ENCODE assay signal across 8 cellular contexts in genomic region chr17:67629963-67630320, GRCh38.
A peak's percentile ranks its signal among the peaks of the same experiment; 100 is the strongest.
DNase-seq lines count a peak whose midpoint lies in the region; ATAC-seq and TF ChIP-seq lines count a peak whose summit lies in the region.

No MANE protein-coding gene starts in this region.

- intact Hi-C loops in Right ventricle myocardium superior (cut with DNase I) (loop anchor here (5.0 kb wide), 1 partner anchor 253 kb away; the partner anchor contains the start of gene PITPNC1), cardiac septum (cut with DNase I) (loop anchor here (5.0 kb wide), 1 partner anchor 253 kb away; the partner anchor contains the start of gene PITPNC1), CD14-positive monocyte (cut with micrococcal nuclease) (no loop called here)

- peaks cover 14% of the 10 kb centered on the region for H3K36me3 Mint-ChIP-seq in osteocyte (ENCODE audit: unreplicated experiment)
- H3K36me3 Mint-ChIP-seq in CD14-positive monocyte, result peaks cover 37 to 40% of the 10 kb centered on the region in 2 donors

- TF ChIP-seq CTCF in osteocyte (IDR thresholded peaks at IDR 0.05), result peak; percentile 65
- TF ChIP-seq CTCF in CD14-positive monocyte (IDR thresholded peaks at IDR 0.05), result no peak

- H3K27ac Mint-ChIP-seq in osteocyte (ENCODE audit: unreplicated experiment) (no peak overlapping the region), CD14-positive monocyte (no peak overlapping the region)

- peaks cover 3% of the 10 kb centered on the region for H3K4me1 Mint-ChIP-seq in osteocyte (ENCODE audit: unreplicated experiment)
- no peaks in the 10 kb centered on the region for H3K4me1 Mint-ChIP-seq in CD14-positive monocyte

- H3K27me3 Mint-ChIP-seq in osteocyte (ENCODE audit: unreplicated experiment), result no peaks in the 10 kb centered on the region
- no peaks in the 10 kb centered on the region for H3K27me3 Mint-ChIP-seq in CD14-positive monocyte (ENCODE audit: low read depth in 3 of 3)

- H3K4me3 Mint-ChIP-seq in osteocyte (ENCODE audit: unreplicated experiment) (no peak overlapping the region), CD14-positive monocyte (no peak overlapping the region)

- peak; percentile 62 for ATAC-seq in Right ventricle myocardium superior (ENCODE audit: poor library complexity)
- ATAC-seq in esophagus mucosa, result peak; percentile 46
- no peak for ATAC-seq in HG03571 (IDR thresholded peaks at IDR 0.05; ENCODE audit: unreplicated experiment)
- ATAC-seq in HG03432 (IDR thresholded peaks at IDR 0.05; ENCODE audit: unreplicated experiment), result no peak

- no peak for DNase-seq in Right ventricle myocardium superior
- no peak for DNase-seq in cardiac septum (ENCODE audit: low spot score)
- peak; percentile 68 for DNase-seq in NCI-H69 (lab: John Stamatoyannopoulos, UW)
- DNase-seq in osteocyte (ENCODE audit: extremely low spot score, unreplicated experiment), result no peak
- no peak for DNase-seq in CD14-positive monocyte (ENCODE audit: low spot score)

- H3K9me3 Mint-ChIP-seq in osteocyte (ENCODE audit: unreplicated experiment), result no peaks in the 10 kb centered on the region
- no peaks in the 10 kb centered on the region for H3K9me3 Mint-ChIP-seq in CD14-positive monocyte

Comparison
In these comparisons a context has a peak if more than half of its experiments do, and no peak if none do; other contexts are left out.
1. ATAC-seq: peak in Right ventricle myocardium superior (single experiment) and esophagus mucosa (single experiment); none in HG03571 (single experiment) and HG03432 (single experiment).
2. intact Hi-C loops: an anchor here in Right ventricle myocardium superior (5.0 kb wide) and cardiac septum (5.0 kb wide); none called in CD14-positive monocyte.